8 cellular contexts compared by ENCODE assay signal in genomic region chrX:112840382-112841113, GRCh38. TPM values are rescaled to one million over a fixed set of nuclear protein-coding genes. Genes with fewer than 3 reads are reported as not detected.
A peak's percentile ranks its signal among the peaks of the same experiment; 100 is the strongest.
DNase-seq lines count a peak whose midpoint lies in the region; ATAC-seq and TF ChIP-seq lines count a peak whose summit lies in the region.

TSS of gene AMOT (minus strand) at chrX:112840831. CDS start at chrX:112823126, 17,705 bp downstream.

- no peak for TF ChIP-seq CTCF in CD14-positive monocyte (IDR thresholded peaks at IDR 0.05)
- TF ChIP-seq CTCF in fibroblast of villous mesenchyme (IDR thresholded peaks at IDR 0.05; ENCODE audit: insufficient read depth, low read depth, low read length): no peak
- TF ChIP-seq CTCF in nephron (IDR thresholded peaks at IDR 0.05; ENCODE audit: unreplicated experiment in 3 of 3): no peak
- TF ChIP-seq CTCF in stomach (IDR thresholded peaks at IDR 0.05): no peak

- no peak for TF ChIP-seq POLR2A in stomach (IDR thresholded peaks at IDR 0.05)

- H3K27me3 Mint-ChIP-seq in CD14-positive monocyte (ENCODE audit: low read depth in 3 of 3): peaks cover 7 to 25% (median 10%) of the 10 kb centered on the region in 3 donors
- peaks cover 4% of the 10 kb centered on the region for H3K27me3 Mint-ChIP-seq in nephron (ENCODE audit: low read depth)

- H3K4me3 Mint-ChIP-seq in CD14-positive monocyte: peak within 1 kb of the TSS; percentile 91 to 93
- peak within 1 kb of the TSS; percentile 94 to 97 (median 95) for H3K4me3 Mint-ChIP-seq in nephron

- no peaks in the 10 kb centered on the region for H3K36me3 ChIP-seq in stomach

- no peak for DNase-seq in CD14-positive monocyte (ENCODE audit: low spot score)
- peak; percentile 40 for DNase-seq in HT-29 (ENCODE audit: low spot score)
- DNase-seq in activated T-helper 9 cell treated with anti-CD3 and anti-CD28 coated beads, Interleukin-2, amount 50 U/mL, for 16 hours (ENCODE audit: low read depth): peak; percentile 41
- DNase-seq in fibroblast of villous mesenchyme (ENCODE audit: low read depth): peak; percentile 38
- peak; percentile 71 for DNase-seq in stomach

- no peak for TF ChIP-seq EP300 in stomach (IDR thresholded peaks at IDR 0.05)

- no peaks in the 10 kb centered on the region for H3K4me1 ChIP-seq in stomach

- 0 to 24% (median 6%) methylated on average over 26 to 49 of the region's 49 CpGs for WGBS in stomach, 5 donors

- H3K9me3 Mint-ChIP-seq in CD14-positive monocyte (peaks cover 0 to 12% (median 7%) of the 10 kb centered on the region in 7 donors), nephron (peaks cover 4% of the 10 kb centered on the region)

- peak within 1 kb of the TSS; percentile 75 to 91 (median 85) for H3K27ac ChIP-seq in stomach

- H3K36me3 Mint-ChIP-seq in CD14-positive monocyte (no peaks in the 10 kb centered on the region), nephron (ENCODE audit: low read depth) (peaks cover 13% of the 10 kb centered on the region)

- peak; percentile 64 for ATAC-seq in GM19463 (IDR thresholded peaks at IDR 0.05; ENCODE audit: unreplicated experiment)

- H3K27ac Mint-ChIP-seq in CD14-positive monocyte: peak within 1 kb of the TSS in 6 of 7 donors; percentile 65 to 88 (median 78)
- H3K27ac Mint-ChIP-seq in nephron: peak within 1 kb of the TSS; percentile 88 to 100 (median 100)

- H3K4me3 ChIP-seq in fibroblast of villous mesenchyme (ENCODE audit: low read depth, low read length) (peak within 1 kb of the TSS; percentile 64), stomach (peak within 1 kb of the TSS; percentile 56 to 69 (median 65))

- intact Hi-C loops in CD14-positive monocyte (cut with micrococcal nuclease) (no loop called here), stomach (cut with DNase I; ENCODE audit: low total_unique reads) (no loop called here)

- H3K4me1 Mint-ChIP-seq in CD14-positive monocyte (peaks cover 10% of the 10 kb centered on the region), nephron (peaks cover 67% of the 10 kb centered on the region)

- H3K9me3 ChIP-seq in stomach: peaks cover 0 to 6% (median 2%) of the 10 kb centered on the region in 4 donors

- H3K27me3 ChIP-seq in stomach: peaks cover 0 to 20% (median 0%) of the 10 kb centered on the region in 3 donors

TF ChIP-seq in PFSK-1, 5 proteins besides CTCF, POLR2A, EP300 and RAD21:
- no peak for TF ChIP-seq FOXP2 (optimal IDR thresholded peaks at IDR 0.05; ENCODE audit: borderline replicate concordance, extremely low read depth, extremely low read length, insufficient read depth)
- no peak for TF ChIP-seq TAF1 (IDR thresholded peaks at IDR 0.05; ENCODE audit: borderline replicate concordance, insufficient read depth, low read length)
- TF ChIP-seq, protein P1, sequence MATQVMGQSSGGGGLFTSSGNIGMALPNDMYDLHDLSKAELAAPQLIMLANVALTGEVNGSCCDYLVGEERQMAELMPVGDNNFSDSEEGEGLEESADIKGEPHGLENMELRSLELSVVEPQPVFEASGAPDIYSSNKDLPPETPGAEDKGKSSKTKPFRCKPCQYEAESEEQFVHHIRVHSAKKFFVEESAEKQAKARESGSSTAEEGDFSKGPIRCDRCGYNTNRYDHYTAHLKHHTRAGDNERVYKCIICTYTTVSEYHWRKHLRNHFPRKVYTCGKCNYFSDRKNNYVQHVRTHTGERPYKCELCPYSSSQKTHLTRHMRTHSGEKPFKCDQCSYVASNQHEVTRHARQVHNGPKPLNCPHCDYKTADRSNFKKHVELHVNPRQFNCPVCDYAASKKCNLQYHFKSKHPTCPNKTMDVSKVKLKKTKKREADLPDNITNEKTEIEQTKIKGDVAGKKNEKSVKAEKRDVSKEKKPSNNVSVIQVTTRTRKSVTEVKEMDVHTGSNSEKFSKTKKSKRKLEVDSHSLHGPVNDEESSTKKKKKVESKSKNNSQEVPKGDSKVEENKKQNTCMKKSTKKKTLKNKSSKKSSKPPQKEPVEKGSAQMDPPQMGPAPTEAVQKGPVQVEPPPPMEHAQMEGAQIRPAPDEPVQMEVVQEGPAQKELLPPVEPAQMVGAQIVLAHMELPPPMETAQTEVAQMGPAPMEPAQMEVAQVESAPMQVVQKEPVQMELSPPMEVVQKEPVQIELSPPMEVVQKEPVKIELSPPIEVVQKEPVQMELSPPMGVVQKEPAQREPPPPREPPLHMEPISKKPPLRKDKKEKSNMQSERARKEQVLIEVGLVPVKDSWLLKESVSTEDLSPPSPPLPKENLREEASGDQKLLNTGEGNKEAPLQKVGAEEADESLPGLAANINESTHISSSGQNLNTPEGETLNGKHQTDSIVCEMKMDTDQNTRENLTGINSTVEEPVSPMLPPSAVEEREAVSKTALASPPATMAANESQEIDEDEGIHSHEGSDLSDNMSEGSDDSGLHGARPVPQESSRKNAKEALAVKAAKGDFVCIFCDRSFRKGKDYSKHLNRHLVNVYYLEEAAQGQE (IDR thresholded peaks at IDR 0.05; ENCODE audit: insufficient read depth in 1 of 2, low read depth in 2 of 2, low read length in 2 of 2): no peak; a peak in 1 of 4 replicates
- peak; percentile 44; the same call in 1 of the 2 replicates for TF ChIP-seq POLR2AphosphoS5 (IDR thresholded peaks at IDR 0.05; ENCODE audit: low read depth, low read length)
- TF ChIP-seq SIN3A (IDR thresholded peaks at IDR 0.05; ENCODE audit: borderline replicate concordance, insufficient read depth, low read length): no peak

RNA-seq across cellular contexts. Expression of gene AMOT, which starts in this region (rescaled TPM):
- polyA plus RNA-seq in CD14-positive monocyte: under 1 TPM in 1 of 2 donors, not detected in 1; 0.04 TPM
- total RNA-seq in HT-29 (2014; rRNA removed; shearing (Covaris generic)): 0.13 and 0.25 TPM in 2 replicates
- 17.7 TPM for polyA plus RNA-seq in PFSK-1 (2012; ENCODE audit: insufficient read length, low read depth)
- 6.1 and 15.1 TPM in 2 replicates for total RNA-seq in fibroblast of villous mesenchyme
- total RNA-seq in stomach: 10 to 100 TPM in 1 of 5 donors, 1 to 10 TPM in 3, not detected in 1; 4.9 to 12.5 (median 9.1) TPM
- 1 to 10 TPM; 1.4 to 1.6 (median 1.4) TPM for polyA plus RNA-seq in stomach

Comparison
In these comparisons a context has a peak if more than half of its experiments do, and no peak if none do; other contexts are left out.
1. Peak in DNase-seq in HT-29; RNA of the gene not detected or under 1 TPM.